ENCODE assay signal across 1 cellular context in genomic region chr10:31460242-31460641, GRCh38.
TF ChIP-seq lines count a peak whose summit lies in the region.

No MANE protein-coding gene starts in this region.

TF ChIP-seq in HepG2, 621 proteins besides CTCF, POLR2A, EP300 and RAD21 (continued from another document):
- TF ChIP-seq ZBTB10 (CRISPR knock-in tag; IDR thresholded peaks at IDR 0.05; ENCODE audit: borderline replicate concordance), result no peak
- no peak for TF ChIP-seq CREBL2 (CRISPR knock-in tag; IDR thresholded peaks at IDR 0.05; ENCODE audit: borderline replicate concordance)
- peak; percentile 76 for TF ChIP-seq ATF7 (IDR thresholded peaks at IDR 0.05)
- TF ChIP-seq ATF7 (CRISPR knock-in tag; IDR thresholded peaks at IDR 0.05), result no peak
TF ChIP-seq in HepG2: peak in this region for 1.
